ENCODE assay signal across 7 cellular contexts in genomic region chr14:74425525-74426201, GRCh38. TPM values are rescaled to one million over a fixed set of nuclear protein-coding genes. Genes with fewer than 3 reads are reported as not detected.
A peak's percentile ranks its signal among the peaks of the same experiment; 100 is the strongest.
DNase-seq lines count a peak whose midpoint lies in the region; ATAC-seq and TF ChIP-seq lines count a peak whose summit lies in the region.

No MANE protein-coding gene starts in this region.

- no peaks in the 10 kb centered on the region for H3K79me2 ChIP-seq in parathyroid adenoma

- intact Hi-C loops in esophagus muscularis mucosa (cut with DNase I): no loop called here

- H3K27me3 ChIP-seq in esophagus muscularis mucosa (peaks cover 0 to 51% (median 7%) of the 10 kb centered on the region in 4 donors), parathyroid adenoma (ENCODE audit: control insufficient read depth, insufficient read depth, low read length) (no peaks in the 10 kb centered on the region)

- DNase-seq in HuH-7.5 (ENCODE audit: low spot score): peak; percentile 77
- peak; percentile 81 for DNase-seq in activated CD8-positive, alpha-beta memory T cell treated with anti-CD3 and anti-CD28 coated beads for 24 hours
- no peak for DNase-seq in esophagus muscularis mucosa (ENCODE audit: extremely low spot score)
- no peak for DNase-seq in cerebellar cortex (ENCODE audit: low spot score)
- DNase-seq in NCI-H2029 (lab: John Stamatoyannopoulos, UW): no peak

- 56% methylated on average over 2 of the region's 66 CpGs for WGBS in esophagus muscularis mucosa

- no peak for TF ChIP-seq POLR2A in esophagus muscularis mucosa (IDR thresholded peaks at IDR 0.05; ENCODE audit: low read depth)

- H3K9ac ChIP-seq in parathyroid adenoma: no peak overlapping the region

- H3K4me3 ChIP-seq in esophagus muscularis mucosa (peak overlapping the region; percentile 27 to 44 (median 30)), parathyroid adenoma (ENCODE audit: low read depth, low read length) (no peak overlapping the region)

- no peak for ATAC-seq in HG03521 (IDR thresholded peaks at IDR 0.05; ENCODE audit: unreplicated experiment)

- TF ChIP-seq EP300 in esophagus muscularis mucosa (IDR thresholded peaks at IDR 0.05): no peak

- H3K9me3 ChIP-seq in esophagus muscularis mucosa: no peaks in the 10 kb centered on the region
- no peaks in the 10 kb centered on the region for H3K9me3 ChIP-seq in parathyroid adenoma (ENCODE audit: control insufficient read depth, low read length)

- H3K4me1 ChIP-seq in esophagus muscularis mucosa (peaks cover 0 to 10% (median 8%) of the 10 kb centered on the region in 4 donors), parathyroid adenoma (no peaks in the 10 kb centered on the region)

- H3K36me3 ChIP-seq in esophagus muscularis mucosa (no peaks in the 10 kb centered on the region), parathyroid adenoma (ENCODE audit: control insufficient read depth, insufficient read depth, low read length) (no peaks in the 10 kb centered on the region)

- TF ChIP-seq CTCF in esophagus muscularis mucosa (IDR thresholded peaks at IDR 0.05) (no peak), parathyroid adenoma (IDR thresholded peaks at IDR 0.05) (no peak)

- no peak overlapping the region for H3K27ac ChIP-seq in esophagus muscularis mucosa (replicated peaks in 1 of 4)
- no peak overlapping the region for H3K27ac ChIP-seq in parathyroid adenoma

- peak overlapping the region; percentile 73 for H2AFZ ChIP-seq in parathyroid adenoma

- H3K4me2 ChIP-seq in parathyroid adenoma (ENCODE audit: low read length): no peak overlapping the region

RNA-seq across cellular contexts. Expression of gene SYNDIG1L, which starts 0.3 kb away (rescaled TPM):
- under 1 TPM in 3 of 4 donors, not detected in 1; 0.29 to 0.65 (median 0.33) TPM for total RNA-seq in esophagus muscularis mucosa

Comparison
In these comparisons a context has a peak if more than half of its experiments do, and no peak if none do; other contexts are left out.
1. DNase-seq: peak in HuH-7.5 (single experiment) and activated CD8-positive, alpha-beta memory T cell treated with anti-CD3 and anti-CD28 coated beads for 24 hours (single experiment); none in esophagus muscularis mucosa (single experiment), cerebellar cortex (single experiment) and NCI-H2029 (single experiment).